Comparison of ENCODE assay signal across 1 cellular context in the genomic region with DNA sequence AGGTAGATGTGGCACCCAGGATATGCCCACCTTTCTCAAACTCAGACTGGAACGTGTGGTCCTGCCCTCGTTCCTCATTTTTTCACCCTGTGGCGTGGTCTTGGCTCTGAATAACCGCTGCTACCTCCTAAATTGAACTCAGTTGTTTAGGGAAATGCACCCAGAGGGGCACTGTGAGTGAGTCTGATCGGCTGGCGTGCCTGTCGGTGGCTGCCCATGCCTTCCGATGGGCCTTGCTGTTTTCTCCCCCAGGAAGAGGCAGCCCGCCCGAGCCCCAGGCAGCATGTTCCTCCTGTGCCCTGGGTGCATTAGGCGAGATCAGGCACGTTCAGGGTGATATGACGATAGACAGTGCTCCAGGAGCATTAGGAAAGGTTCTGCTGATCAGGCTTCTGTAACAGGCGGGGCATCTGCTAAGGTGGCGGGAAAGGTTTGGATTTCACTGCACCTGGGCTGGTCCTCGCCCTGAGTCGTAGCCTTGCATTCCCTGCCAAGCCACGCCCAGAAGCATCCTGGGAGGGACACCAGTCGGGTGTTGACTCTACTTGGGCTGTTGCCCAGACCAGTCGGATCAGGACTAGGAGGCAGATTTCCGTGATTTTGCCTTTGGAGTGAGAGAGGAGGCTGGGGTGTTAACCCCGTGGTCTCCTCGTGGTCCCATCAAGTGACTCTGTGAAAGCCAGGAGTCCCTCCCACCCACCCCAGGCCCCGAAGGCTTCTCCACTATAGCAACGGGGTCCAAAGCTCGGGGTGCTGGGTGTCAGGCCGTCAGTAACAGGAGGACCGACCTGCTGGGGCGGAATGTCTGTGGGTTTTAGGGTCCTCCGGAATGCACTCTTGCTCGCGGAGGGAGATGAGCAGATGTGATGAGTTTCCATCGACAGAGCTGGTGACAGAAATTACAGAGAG.
TF ChIP-seq lines count a peak whose summit lies in the region.

No MANE protein-coding gene starts in this region.

TF ChIP-seq in SK-N-SH treated with all-trans-retinoic acid at 6 μM for 48 hours, 23 proteins besides CTCF, POLR2A, EP300 and RAD21 (continued from another document):
- TF ChIP-seq POU6F1 (CRISPR knock-in tag; IDR thresholded peaks at IDR 0.05; ENCODE audit: borderline replicate concordance, low read depth) = no peak
- TF ChIP-seq ZFP30 (CRISPR knock-in tag; IDR thresholded peaks at IDR 0.05) = no peak
- TF ChIP-seq SNAI2 (CRISPR knock-in tag; IDR thresholded peaks at IDR 0.05) = no peak
- no peak for TF ChIP-seq TOX (CRISPR knock-in tag; IDR thresholded peaks at IDR 0.05; ENCODE audit: borderline replicate concordance)
